Comparison of ENCODE assay signal across 26 cellular contexts in the genomic region with DNA sequence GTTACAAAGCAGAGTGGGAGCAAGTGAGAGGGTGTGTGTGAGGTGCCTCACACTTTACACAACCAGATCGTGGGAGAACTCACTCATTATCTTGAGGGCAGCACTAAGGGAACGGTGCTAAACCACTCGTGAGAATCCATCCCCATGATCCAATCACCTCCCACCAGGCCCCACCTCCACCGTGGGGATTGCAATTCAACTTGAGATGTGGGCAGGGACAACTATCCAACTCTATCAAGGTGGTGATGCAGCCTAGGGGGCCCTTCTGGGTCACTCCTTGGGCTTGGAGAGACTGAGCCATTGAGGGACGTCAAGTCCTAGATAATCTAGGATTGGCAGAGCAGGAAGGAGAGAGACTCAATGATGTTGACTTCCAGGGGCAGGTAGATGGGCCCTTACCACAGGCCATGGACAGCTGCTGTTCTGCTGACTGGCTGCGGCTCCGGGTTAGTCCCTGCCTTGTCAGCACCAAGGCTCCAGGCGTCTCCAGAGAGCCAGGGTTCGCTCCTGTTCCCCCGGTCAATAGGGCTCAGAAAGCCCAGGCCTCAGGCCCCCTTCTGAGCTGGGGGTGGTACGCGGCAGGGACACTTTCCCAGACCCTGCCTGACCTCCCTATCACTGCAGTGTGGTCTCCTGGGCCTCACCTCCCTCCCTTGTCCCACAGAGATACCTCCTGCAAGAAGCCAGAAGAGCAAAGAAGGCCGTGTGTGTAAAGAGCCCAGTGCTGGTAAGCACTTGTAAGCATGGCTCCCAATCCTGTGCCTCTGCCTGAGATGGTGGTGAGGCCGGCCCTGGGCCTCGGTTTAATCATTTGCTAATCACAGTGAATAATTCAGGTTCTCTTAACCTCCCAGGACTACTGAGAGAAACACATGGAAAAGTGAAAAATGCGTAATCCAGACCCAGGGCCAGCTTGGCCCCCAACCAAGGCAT.
"Had no signal": no experiment of that assay in that cellular context is flagged by ENCODE, and none has a peak within 500 bp of the region (broad histone marks: within the 10 kb centered on the region; RNA-seq: fewer than 3 reads in every experiment).

No MANE protein-coding gene starts in this region.

- H3K36me3 ChIP-seq: brain microvascular endothelial cell, lower lobe of right lung, neural progenitor cell, prostate gland had no signal

- H3K9me3 Mint-ChIP-seq: activated naive CD4-positive, alpha-beta T cell treated with anti-CD3 and anti-CD28 coated beads, Interleukin-2, amount 50 U/mL, for 24 hours; central memory CD8-positive, alpha-beta T cell; effector memory CD8-positive, alpha-beta T cell; stimulated activated effector memory CD8-positive, alpha-beta T cell treated with anti-CD3 and anti-CD28 coated beads, Interleukin-12 subunit alpha, Interleukin-12 subunit beta, amount 100 ng/mL, for 72 hours; WTC11 had no signal

- H3K9me3 ChIP-seq: lower lobe of right lung, prostate gland had no signal

- H3K4me3 Mint-ChIP-seq: activated CD4-positive, alpha-beta T cell treated with anti-CD3 and anti-CD28 coated beads for 36 hours; activated naive CD4-positive, alpha-beta T cell treated with anti-CD3 and anti-CD28 coated beads, Interleukin-2, amount 50 U/mL, for 24 hours; activated T-cell treated with anti-CD3 and anti-CD28 coated beads, Interleukin-2, amount 50 U/mL, for 72 hours; central memory CD8-positive, alpha-beta T cell; effector memory CD8-positive, alpha-beta T cell; neural progenitor cell; stimulated activated effector memory CD8-positive, alpha-beta T cell treated with anti-CD3 and anti-CD28 coated beads, Interleukin-12 subunit alpha, Interleukin-12 subunit beta, amount 100 ng/mL, for 72 hours; WTC11 had no signal

- H3K27ac ChIP-seq: brain microvascular endothelial cell, lower lobe of right lung, neural progenitor cell, prostate gland had no signal

- DNase-seq: activated CD4-positive, alpha-beta T cell treated with anti-CD3 and anti-CD28 coated beads for 36 hours; activated CD4-positive, alpha-beta T cell treated with anti-CD3 and anti-CD28 coated beads, Interleukin-2, amount 50 U/mL, for 4 hours; activated CD8-positive, alpha-beta memory T cell treated with anti-CD3 and anti-CD28 coated beads for 24 hours; activated CD8-positive, alpha-beta memory T cell treated with anti-CD3 and anti-CD28 coated beads, Interleukin-2, amount 50 U/mL, for 48 hours; activated gamma-delta T cell; activated T-cell treated with anti-CD3 and anti-CD28 coated beads, Interleukin-2, amount 50 U/mL, for 72 hours; anterior cingulate cortex; brain microvascular endothelial cell; effector memory CD8-positive, alpha-beta T cell; hypothalamus; left cardiac atrium; lower lobe of right lung; mesendoderm; naive B cell; stimulated activated CD4-positive, alpha-beta T cell treated with anti-CD3 and anti-CD28 coated beads, Interleukin-2, amount 100 ng/mL, for 24 hours; T-helper 9 cell; trophoblast cell had no signal

- ATAC-seq: activated CD4-positive, alpha-beta T cell treated with anti-CD3 and anti-CD28 coated beads for 36 hours; activated T-cell treated with anti-CD3 and anti-CD28 coated beads, Interleukin-2, amount 50 U/mL, for 72 hours; effector memory CD8-positive, alpha-beta T cell; esophagus mucosa; WTC11 had no signal

- H3K4me3 ChIP-seq: dorsolateral prefrontal cortex, lower lobe of right lung, neural progenitor cell, prostate gland, skin epidermis had no signal

- H3K4me1 Mint-ChIP-seq: activated CD4-positive, alpha-beta T cell treated with anti-CD3 and anti-CD28 coated beads for 36 hours; activated naive CD4-positive, alpha-beta T cell treated with anti-CD3 and anti-CD28 coated beads, Interleukin-2, amount 50 U/mL, for 24 hours; central memory CD8-positive, alpha-beta T cell; neural progenitor cell had no signal

- H3K27me3 ChIP-seq: brain microvascular endothelial cell, dorsolateral prefrontal cortex, neural progenitor cell had no signal

- H3K27me3 Mint-ChIP-seq: activated CD4-positive, alpha-beta T cell treated with anti-CD3 and anti-CD28 coated beads for 36 hours; activated naive CD4-positive, alpha-beta T cell treated with anti-CD3 and anti-CD28 coated beads, Interleukin-2, amount 50 U/mL, for 24 hours had no signal

- H3K4me1 ChIP-seq: neural progenitor cell, prostate gland had no signal

- H3K36me3 Mint-ChIP-seq: activated naive CD4-positive, alpha-beta T cell treated with anti-CD3 and anti-CD28 coated beads, Interleukin-2, amount 50 U/mL, for 24 hours; neural progenitor cell; stimulated activated effector memory CD8-positive, alpha-beta T cell treated with anti-CD3 and anti-CD28 coated beads, Interleukin-12 subunit alpha, Interleukin-12 subunit beta, amount 100 ng/mL, for 72 hours; WTC11 had no signal

- H3K27ac Mint-ChIP-seq: activated CD4-positive, alpha-beta T cell treated with anti-CD3 and anti-CD28 coated beads for 36 hours; activated naive CD4-positive, alpha-beta T cell treated with anti-CD3 and anti-CD28 coated beads, Interleukin-2, amount 50 U/mL, for 24 hours; activated T-cell treated with anti-CD3 and anti-CD28 coated beads, Interleukin-2, amount 50 U/mL, for 72 hours; effector memory CD8-positive, alpha-beta T cell; neural progenitor cell; stimulated activated effector memory CD8-positive, alpha-beta T cell treated with anti-CD3 and anti-CD28 coated beads, Interleukin-12 subunit alpha, Interleukin-12 subunit beta, amount 100 ng/mL, for 72 hours; WTC11 had no signal
